In the genomic region with DNA sequence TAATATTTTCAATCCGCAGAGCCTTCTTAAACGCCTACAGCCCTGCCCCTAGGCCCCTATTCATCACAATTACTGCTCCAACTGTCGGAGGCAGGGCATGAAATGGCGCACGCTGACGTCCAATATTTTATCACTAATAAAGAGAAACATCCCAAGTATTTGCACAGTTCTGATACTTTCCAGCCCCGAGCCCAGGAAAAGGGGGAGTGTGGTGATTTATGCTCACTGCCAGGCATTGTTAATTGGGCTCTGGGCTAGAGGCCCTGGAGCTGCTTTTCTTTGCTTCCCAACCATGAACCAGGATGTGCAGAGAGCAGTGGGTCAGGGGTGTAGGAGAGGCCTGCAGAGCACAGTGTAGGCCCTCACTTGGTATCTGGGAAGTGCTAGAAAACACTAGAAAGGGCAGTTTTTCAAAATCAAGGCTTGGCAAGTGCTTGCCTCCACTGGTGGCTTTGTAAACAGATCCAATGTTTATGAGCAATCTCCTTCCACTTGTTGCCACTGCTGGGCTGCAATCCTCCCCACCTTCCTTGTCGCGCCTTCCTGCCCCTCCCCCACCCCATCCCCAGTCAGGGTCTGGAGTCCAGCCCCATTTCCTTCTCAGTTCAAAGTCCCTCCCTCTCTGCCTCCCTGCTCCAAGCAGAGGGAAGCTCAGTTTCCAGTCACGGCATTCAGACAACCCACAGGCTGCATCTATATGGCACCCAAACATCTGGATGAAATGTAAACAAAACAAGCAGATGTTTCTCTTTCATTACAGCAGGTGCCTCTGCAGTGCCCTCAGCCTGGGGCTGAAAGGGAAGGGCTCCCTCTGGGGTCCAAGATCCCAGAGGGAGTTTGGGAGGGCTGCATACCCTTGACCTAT, we compare ENCODE assay signal across 10 cellular contexts.
DNase-seq lines count a peak whose midpoint lies in the region; ATAC-seq, FAIRE-seq and TF ChIP-seq lines count a peak whose summit lies in the region.
"Had no signal": no experiment of that assay in that cellular context is flagged by ENCODE, and none has a peak within 500 bp of the region (broad histone marks: within the 10 kb centered on the region; RNA-seq: fewer than 3 reads in every experiment).

No MANE protein-coding gene starts in this region.

- H3K27me3 ChIP-seq in BLaER1 treated with 17β-estradiol and CSF1 and Interleukin-3, amounts not matched to agents 10 nM and 100 nM = no peaks in the 10 kb centered on the region
- peaks cover 3 to 7% of the 10 kb centered on the region in 2 experiments for H3K27me3 ChIP-seq in endothelial cell of umbilical vein (ENCODE audit: control insufficient read depth in 2 of 2, insufficient read depth in 2 of 2, low read length in 2 of 2)

- H3K9me3 Mint-ChIP-seq in nephron progenitor cell = no peaks in the 10 kb centered on the region

- no peaks in the 10 kb centered on the region for H3K9me3 ChIP-seq in BLaER1 treated with 17β-estradiol and CSF1 and Interleukin-3, amounts not matched to agents 10 nM and 100 nM (replicated peaks in 1 of 11)
- H3K9me3 ChIP-seq in endothelial cell of umbilical vein (replicated peaks; ENCODE audit: control insufficient read depth, insufficient read depth, low read length) = no peaks in the 10 kb centered on the region

- no peaks in the 10 kb centered on the region for H3K36me3 Mint-ChIP-seq in nephron progenitor cell (ENCODE audit: low read depth)
- H3K36me3 Mint-ChIP-seq: CD4-positive, CD25-positive, alpha-beta regulatory T cell had no signal

- peak overlapping the region in 10 of 11 experiments; percentile 12 to 67 (median 46); a peak in 19 of 22 replicates for H3K4me2 ChIP-seq in BLaER1 treated with 17β-estradiol and CSF1 and Interleukin-3, amounts not matched to agents 10 nM and 100 nM
- H3K4me2 ChIP-seq in endothelial cell of umbilical vein (ENCODE audit: insufficient read depth, low read length) = no peak overlapping the region

- H3K4me1 ChIP-seq in BLaER1 treated with 17β-estradiol and CSF1 and Interleukin-3, amounts not matched to agents 10 nM and 100 nM = peaks cover 23 to 40% (median 36%) of the 10 kb centered on the region in 10 experiments
- H3K4me1 ChIP-seq in endothelial cell of umbilical vein (ENCODE audit: control insufficient read depth, extremely low read depth, insufficient read depth, low read length) = peaks cover 24% of the 10 kb centered on the region

- dilution Hi-C loops in endothelial cell of umbilical vein (cut with MboI; ENCODE audit: extremely low pct_ligation_motif_present, low sequenced_read_pairs) = no loop called here

- H3K79me2 ChIP-seq in endothelial cell of umbilical vein (ENCODE audit: control insufficient read depth, insufficient read depth, low read length) = no peaks in the 10 kb centered on the region

- H3K27ac Mint-ChIP-seq in nephron progenitor cell = peak overlapping the region; percentile 94
- H3K27ac Mint-ChIP-seq: CD4-positive, CD25-positive, alpha-beta regulatory T cell had no signal

- POLR2A ChIA-PET in endothelial cell of umbilical vein (lab: Charles Lee) = no interaction called here

- CTCF ChIA-PET in endothelial cell of umbilical vein (lab: Charles Lee) = interaction anchor here (0.8 to 1.4 kb wide), 2 partner anchors 94 kb away, joined by 3 to 5 read pairs; no protein-coding TSS in a partner anchor

- no peak overlapping the region for H3K27ac ChIP-seq in BLaER1 treated with 17β-estradiol and CSF1 and Interleukin-3, amounts not matched to agents 10 nM and 100 nM
- H3K27ac ChIP-seq in endothelial cell of umbilical vein (ENCODE audit: insufficient read depth, low read depth, low read length) = no peak overlapping the region

- no peak overlapping the region for H3K4me3 ChIP-seq in BLaER1 treated with 17β-estradiol and CSF1 and Interleukin-3, amounts not matched to agents 10 nM and 100 nM
- H3K4me3 ChIP-seq in endothelial cell of umbilical vein (replicated peaks in 1 of 3; ENCODE audit: insufficient read depth in 1 of 3, low read depth in 1 of 3, low read length in 3 of 3) = no peak overlapping the region

- peaks cover 49% of the 10 kb centered on the region for H3K27me3 Mint-ChIP-seq in nephron progenitor cell (ENCODE audit: low read depth, poor library complexity)

- H3K4me3 Mint-ChIP-seq in nephron progenitor cell = peak overlapping the region; percentile 72
- H3K4me3 Mint-ChIP-seq: CD4-positive, CD25-positive, alpha-beta regulatory T cell had no signal

- FAIRE-seq in endothelial cell of umbilical vein (lab: Jason Lieb, UNC) = peak; percentile 8

- H3K9ac ChIP-seq in BLaER1 treated with 17β-estradiol and CSF1 and Interleukin-3, amounts not matched to agents 10 nM and 100 nM = no peak overlapping the region
- no peak overlapping the region for H3K9ac ChIP-seq in endothelial cell of umbilical vein (replicated peaks; ENCODE audit: extremely low read depth, insufficient read depth, low read length)

- BruUV-seq in endothelial cell of umbilical vein (replicated peaks; lab: Mats Ljungman, UMichigan) = no TSS peak

- H2AFZ ChIP-seq in endothelial cell of umbilical vein (ENCODE audit: low read depth, low read length) = peak overlapping the region; percentile 46

- H3K9me1 ChIP-seq in endothelial cell of umbilical vein (replicated peaks; ENCODE audit: control insufficient read depth, extremely low read depth, insufficient read depth, low read length) = no peaks in the 10 kb centered on the region

- H4K20me1 ChIP-seq in BLaER1 treated with 17β-estradiol and CSF1 and Interleukin-3, amounts not matched to agents 10 nM and 100 nM = no peaks in the 10 kb centered on the region
- no peaks in the 10 kb centered on the region for H4K20me1 ChIP-seq in endothelial cell of umbilical vein (replicated peaks; ENCODE audit: control insufficient read depth, extremely low read depth, insufficient read depth, low read length)

- no peaks in the 10 kb centered on the region for H3K36me3 ChIP-seq in BLaER1 treated with 17β-estradiol and CSF1 and Interleukin-3, amounts not matched to agents 10 nM and 100 nM
- no peaks in the 10 kb centered on the region for H3K36me3 ChIP-seq in endothelial cell of umbilical vein (ENCODE audit: control insufficient read depth in 2 of 2, extremely low read depth in 1 of 2, insufficient read depth in 2 of 2, low read length in 2 of 2)

- H3K4me1 Mint-ChIP-seq in nephron progenitor cell = peaks cover 89% of the 10 kb centered on the region
- H3K4me1 Mint-ChIP-seq: CD4-positive, CD25-positive, alpha-beta regulatory T cell had no signal

- peak; percentile 52 for DNase-seq in NCI-H345 (lab: John Stamatoyannopoulos, UW)
- peak; percentile 49 for DNase-seq in endothelial cell of umbilical vein (ENCODE audit: low read depth, low spot score)
- peak; percentile 74 for DNase-seq in nephron progenitor cell
- DNase-seq in NCI-H1436 (lab: John Stamatoyannopoulos, UW) = no peak
- no peak for DNase-seq in SHP77 (lab: John Stamatoyannopoulos, UW)
- no peak for DNase-seq in stimulated activated naive CD4-positive, alpha-beta T cell (lab: John Stamatoyannopoulos, UW)
- DNase-seq: activated T-cell treated with anti-CD3 and anti-CD28 coated beads, Interleukin-2, amount 50 U/mL, for 1 hour; CD4-positive, CD25-positive, alpha-beta regulatory T cell had no signal

- ATAC-seq in GM21390 (IDR thresholded peaks at IDR 0.05; ENCODE audit: unreplicated experiment) = no peak

- intact Hi-C loops in endothelial cell of umbilical vein (cut with micrococcal nuclease) = no loop called here

- TF ChIP-seq CTCF in endothelial cell of umbilical vein (IDR thresholded peaks at IDR 0.05; ENCODE audit: extremely low read depth in 1 of 2, insufficient read depth in 1 of 2, low read depth in 1 of 2, low read length in 2 of 2) = no peak
- no peak for TF ChIP-seq CTCF in nephron progenitor cell (IDR thresholded peaks at IDR 0.05)

- TF ChIP-seq POLR2A in endothelial cell of umbilical vein (IDR thresholded peaks at IDR 0.05; ENCODE audit: low read depth, low read length) = no peak

TF ChIP-seq in endothelial cell of umbilical vein, 7 proteins besides CTCF, POLR2A, EP300 and RAD21:
- TF ChIP-seq JUN (IDR thresholded peaks at IDR 0.05; ENCODE audit: borderline replicate concordance, insufficient read depth, insufficient read length, low read depth) (no peak), EZH2 (IDR thresholded peaks at IDR 0.05; ENCODE audit: borderline replicate concordance, low read depth, low read length, severe bottlenecking) (no peak), MYC (IDR thresholded peaks at IDR 0.05; ENCODE audit: low read depth, low read length) (no peak), FOS (IDR thresholded peaks at IDR 0.05; ENCODE audit: borderline replicate concordance, insufficient read depth, low read length) (no peak), POLR2AphosphoS5 (IDR thresholded peaks at IDR 0.05; ENCODE audit: insufficient read depth, low read depth, low read length) (no peak), GATA2 (IDR thresholded peaks at IDR 0.05; ENCODE audit: insufficient read depth, insufficient read length, low read depth, low read length) (no peak)
- TF ChIP-seq, protein P1, sequence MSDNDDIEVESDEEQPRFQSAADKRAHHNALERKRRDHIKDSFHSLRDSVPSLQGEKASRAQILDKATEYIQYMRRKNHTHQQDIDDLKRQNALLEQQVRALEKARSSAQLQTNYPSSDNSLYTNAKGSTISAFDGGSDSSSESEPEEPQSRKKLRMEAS (IDR thresholded peaks at IDR 0.05; ENCODE audit: insufficient read depth, insufficient read length) = no peak

Comparison
In these comparisons a context has a peak if more than half of its experiments do, and no peak if none do; other contexts are left out.
1. DNase-seq: peak in NCI-H345 (single experiment), endothelial cell of umbilical vein (single experiment) and nephron progenitor cell (single experiment); none in NCI-H1436 (single experiment), SHP77 (0 of 2) and stimulated activated naive CD4-positive, alpha-beta T cell (0 of 6).